In genomic region chr1:224067207-224067606, GRCh38 we compare ENCODE assay signal across 14 cellular contexts.
"Had no signal": no experiment of that assay in that cellular context is flagged by ENCODE, and none has a peak within 500 bp of the region (broad histone marks: within the 10 kb centered on the region; RNA-seq: fewer than 3 reads in every experiment).

No MANE protein-coding gene starts in this region.

- H3K4me3 Mint-ChIP-seq: activated CD4-positive, alpha-beta memory T cell treated with anti-CD3 and anti-CD28 coated beads, Interleukin-2, amount 10 ng/mL, durations not matched to agents 7 days and 5 days; activated naive CD4-positive, alpha-beta T cell treated with anti-CD3 and anti-CD28 coated beads for 36 hours; naive B cell; stimulated activated memory B cell treated with anti-CD40 and anti-IgM and Interleukin-4, amounts not matched to agents 10 μg/mL and 1 μg/mL and 100 μg/mL, for 72 hours had no signal

- H3K36me3 Mint-ChIP-seq: naive B cell; stimulated activated memory B cell treated with anti-CD40 and anti-IgM and Interleukin-4, amounts not matched to agents 10 μg/mL and 1 μg/mL and 100 μg/mL, for 72 hours had no signal

- DNase-seq: activated CD4-positive, alpha-beta memory T cell treated with anti-CD3 and anti-CD28 coated beads, Interleukin-2, amount 10 ng/mL, durations not matched to agents 7 days and 5 days; activated CD8-positive, alpha-beta memory T cell treated with anti-CD3 and anti-CD28 coated beads, Interleukin-2, amount 50 U/mL, for 4 hours; naive B cell; stimulated activated CD4-positive, alpha-beta T cell treated with anti-CD3 and anti-CD28 coated beads, Interleukin-2, amount 100 ng/mL, for 48 hours; substantia nigra; WERI-Rb-1 had no signal

- H3K9me3 Mint-ChIP-seq: activated CD4-positive, alpha-beta memory T cell treated with anti-CD3 and anti-CD28 coated beads, Interleukin-2, amount 10 ng/mL, durations not matched to agents 7 days and 5 days; activated naive CD4-positive, alpha-beta T cell treated with anti-CD3 and anti-CD28 coated beads for 36 hours; stimulated activated memory B cell treated with anti-CD40 and anti-IgM and Interleukin-4, amounts not matched to agents 10 μg/mL and 1 μg/mL and 100 μg/mL, for 72 hours had no signal

- H3K27ac Mint-ChIP-seq: activated CD4-positive, alpha-beta memory T cell treated with anti-CD3 and anti-CD28 coated beads, Interleukin-2, amount 10 ng/mL, durations not matched to agents 7 days and 5 days; activated naive CD4-positive, alpha-beta T cell treated with anti-CD3 and anti-CD28 coated beads for 36 hours; naive B cell; stimulated activated memory B cell treated with anti-CD40 and anti-IgM and Interleukin-4, amounts not matched to agents 10 μg/mL and 1 μg/mL and 100 μg/mL, for 72 hours had no signal

- H3K27ac ChIP-seq: esophagus muscularis mucosa, tibial nerve, vagina, WERI-Rb-1 had no signal

- H3K27me3 ChIP-seq: tibial nerve, vagina had no signal

- FAIRE-seq: colon, endometrium had no signal

- ATAC-seq: left lobe of liver; stimulated activated memory B cell treated with anti-CD40 and anti-IgM and Interleukin-4, amounts not matched to agents 10 μg/mL and 1 μg/mL and 100 μg/mL, for 72 hours had no signal

- H3K4me3 ChIP-seq: esophagus muscularis mucosa, tibial nerve, vagina had no signal

- H3K4me1 Mint-ChIP-seq: stimulated activated memory B cell treated with anti-CD40 and anti-IgM and Interleukin-4, amounts not matched to agents 10 μg/mL and 1 μg/mL and 100 μg/mL, for 72 hours had no signal

- H3K4me1 ChIP-seq: esophagus muscularis mucosa, tibial nerve, vagina had no signal

- H3K9me3 ChIP-seq: tibial nerve, vagina had no signal

- H3K36me3 ChIP-seq: esophagus muscularis mucosa, tibial nerve, vagina, WERI-Rb-1 had no signal
